In genomic region chr4:15652191-15652590, GRCh38 we compare ENCODE assay signal across 11 cellular contexts. TPM values are rescaled to one million over a fixed set of nuclear protein-coding genes. Genes with fewer than 3 reads are reported as not detected.
A peak's percentile ranks its signal among the peaks of the same experiment; 100 is the strongest.
DNase-seq lines count a peak whose midpoint lies in the region; ATAC-seq and TF ChIP-seq lines count a peak whose summit lies in the region.
"Had no signal": no experiment of that assay in that cellular context is flagged by ENCODE, and none has a peak within 500 bp of the region (broad histone marks: within the 10 kb centered on the region; RNA-seq: fewer than 3 reads in every experiment).

No MANE protein-coding gene starts in this region.

- no peaks in the 10 kb centered on the region for H3K36me3 Mint-ChIP-seq in natural killer cell

- no peak for TF ChIP-seq POLR2A in vagina (IDR thresholded peaks at IDR 0.05)

- 77 to 84% methylated on average over 1 of the region's 1 CpG for WGBS in heart right ventricle, 2 donors

- H3K27me3 Mint-ChIP-seq in natural killer cell (ENCODE audit: low read depth in 2 of 2) = no peaks in the 10 kb centered on the region

- H3K9me3 Mint-ChIP-seq in natural killer cell = no peaks in the 10 kb centered on the region

- no peaks in the 10 kb centered on the region for H3K27me3 ChIP-seq in heart right ventricle
- H3K27me3 ChIP-seq in vagina = no peaks in the 10 kb centered on the region
- H3K27me3 ChIP-seq: BE2C had no signal

- peaks cover 4 to 87% (median 72%) of the 10 kb centered on the region in 9 donors for H3K4me1 ChIP-seq in heart right ventricle
- peaks cover 67% of the 10 kb centered on the region for H3K4me1 ChIP-seq in vagina

- peak overlapping the region in 9 of 10 donors; percentile 6 to 100 (median 99) for H3K27ac ChIP-seq in heart right ventricle
- peak overlapping the region; percentile 99 for H3K27ac ChIP-seq in vagina

- peaks cover 60 to 73% of the 10 kb centered on the region in 2 donors for H3K4me1 Mint-ChIP-seq in natural killer cell

- no peak for TF ChIP-seq CTCF in heart right ventricle (IDR thresholded peaks at IDR 0.05)
- TF ChIP-seq CTCF in choroid plexus epithelial cell (conservative IDR thresholded peaks at IDR 0.05; ENCODE audit: low read depth, low read length) = no peak
- no peak for TF ChIP-seq CTCF in natural killer cell (IDR thresholded peaks at IDR 0.05)
- TF ChIP-seq CTCF in vagina (IDR thresholded peaks at IDR 0.05) = no peak

- H3K27ac Mint-ChIP-seq in natural killer cell = peak overlapping the region; percentile 94 to 96

- no peak for ATAC-seq in heart right ventricle
- ATAC-seq in left ventricle myocardium superior = no peak
- no peak for ATAC-seq in natural killer cell
- ATAC-seq in GM21717 (IDR thresholded peaks at IDR 0.05; ENCODE audit: unreplicated experiment) = no peak
- ATAC-seq: esophagus mucosa had no signal

- peak overlapping the region; percentile 99 for H3K4me3 Mint-ChIP-seq in natural killer cell

- intact Hi-C loops in heart right ventricle (cut with DNase I) = loop anchor here in 6 of 10 donors (5.0 to 10.0 kb wide), 7 partner anchors 170 to 647 kb away; partner anchors contain the start of gene CPEB2 (in 1 of the 6)
- intact Hi-C loops in left ventricle myocardium superior (cut with micrococcal nuclease) = loop anchor here (10.0 kb wide), 1 partner anchor 167 kb away; no protein-coding TSS in a partner anchor
- intact Hi-C loops in natural killer cell (cut with micrococcal nuclease) = loop anchor here (5.0 to 10.0 kb wide), 2 partner anchors 177 to 310 kb away; partner anchors contain the start of gene FGFBP2
- intact Hi-C loops in vagina (cut with DNase I) = loop anchor here (5.0 to 10.0 kb wide), 2 partner anchors 177 to 650 kb away; partner anchors contain the start of gene CPEB2

- H3K9me3 ChIP-seq in heart right ventricle = no peaks in the 10 kb centered on the region
- no peaks in the 10 kb centered on the region for H3K9me3 ChIP-seq in vagina
- H3K9me3 ChIP-seq: BE2C had no signal

- DNase-seq in heart right ventricle (no peak), left ventricle myocardium superior (no peak), choroid plexus epithelial cell (ENCODE audit: low read depth) (no peak), natural killer cell (no peak), vagina (ENCODE audit: extremely low spot score in 2 of 2) (no peak), DMS79 (lab: John Stamatoyannopoulos, UW) (no peak), SW480 (ENCODE audit: low spot score) (no peak)
- DNase-seq: BE2C; stimulated activated CD8-positive, alpha-beta memory T cell treated with anti-CD3 and anti-CD28 coated beads, Interleukin-4, amount 100 ng/mL, for 48 hours had no signal

- H3K4me3 ChIP-seq in heart right ventricle (peak overlapping the region in 7 of 10 donors; percentile 3 to 85 (median 72)), choroid plexus epithelial cell (ENCODE audit: low read depth, low read length) (peak overlapping the region; percentile 15), vagina (no peak overlapping the region)

- H3K36me3 ChIP-seq in heart right ventricle (no peaks in the 10 kb centered on the region), vagina (no peaks in the 10 kb centered on the region)
- H3K36me3 ChIP-seq: BE2C had no signal

RNA-seq across cellular contexts. Expression of gene FBXL5, which starts 3.0 kb away (rescaled TPM):
- total RNA-seq in heart right ventricle (100 to 1,000 TPM in 1 of 10 donors, 10 to 100 TPM in 9; 63.2 to 102 (median 77.3) TPM), left ventricle myocardium superior (101 TPM), natural killer cell (100 to 1,000 TPM in 1 of 3 donors, 10 to 100 TPM in 2; 80.2 to 111 (median 92.8) TPM), vagina (103 TPM)
- 10 to 100 TPM; 32.8 to 35.7 TPM for polyA plus RNA-seq in heart right ventricle

RNA-seq across cellular contexts. Expression of gene FAM200B, which starts 29.4 kb away (rescaled TPM):
- total RNA-seq in heart right ventricle (10 to 100 TPM; 19.7 to 38.7 (median 30.3) TPM), left ventricle myocardium superior (30.9 TPM), natural killer cell (10 to 100 TPM; 14.3 to 15.6 (median 14.5) TPM), vagina (29.5 TPM)
- polyA plus RNA-seq in heart right ventricle = 10 to 100 TPM; 21.7 to 23.2 TPM

RNA-seq across cellular contexts. Expression of gene BST1, which starts 50.7 kb away (rescaled TPM):
- total RNA-seq in heart right ventricle = 1 to 10 TPM; 1.3 to 5.7 (median 3.2) TPM
- 1 to 10 TPM; 2.3 to 2.9 TPM for polyA plus RNA-seq in heart right ventricle
- total RNA-seq in left ventricle myocardium superior = 3.6 TPM
- 1 to 10 TPM; 1.8 to 6.4 (median 2.2) TPM for total RNA-seq in natural killer cell
- total RNA-seq in vagina = 5.2 TPM

Comparison
In these comparisons a context has a peak if more than half of its experiments do, and no peak if none do; other contexts are left out.
1. H3K4me3 ChIP-seq: peak in heart right ventricle (7 of 10) and choroid plexus epithelial cell (single experiment); none in vagina (0 of 2).